ENCODE assay signal across 10 cellular contexts in the genomic region with DNA sequence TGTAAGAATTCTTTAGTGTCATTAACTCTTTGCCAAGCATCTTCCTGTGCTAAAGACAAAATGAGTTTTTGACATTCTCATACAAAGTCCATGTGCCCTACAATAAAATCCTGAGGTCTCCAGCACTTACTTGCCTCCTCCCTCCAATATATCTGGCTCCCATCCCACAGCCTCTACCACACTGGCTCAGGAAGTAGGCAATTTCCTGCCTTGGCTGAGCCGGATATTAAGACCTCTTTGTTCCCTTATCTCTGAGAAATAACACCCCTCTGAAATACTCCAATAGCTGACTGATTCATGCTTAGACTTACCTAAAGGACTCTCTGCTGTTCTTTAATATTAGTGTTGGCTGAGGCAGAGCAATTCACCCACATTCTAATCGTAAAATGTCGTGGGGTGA. TPM values are rescaled to one million over a fixed set of nuclear protein-coding genes. Genes with fewer than 3 reads are reported as not detected.
A peak's percentile ranks its signal among the peaks of the same experiment; 100 is the strongest.
DNase-seq lines count a peak whose midpoint lies in the region; ATAC-seq, FAIRE-seq and TF ChIP-seq lines count a peak whose summit lies in the region.
"Had no signal": no experiment of that assay in that cellular context is flagged by ENCODE, and none has a peak within 500 bp of the region (broad histone marks: within the 10 kb centered on the region; RNA-seq: fewer than 3 reads in every experiment).

No MANE protein-coding gene starts in this region.

- H3K9me3 Mint-ChIP-seq in nephron: no peaks in the 10 kb centered on the region
- H3K9me3 Mint-ChIP-seq: activated naive CD4-positive, alpha-beta T cell treated with anti-CD3 and anti-CD28 coated beads, Interleukin-2, amount 50 U/mL, for 24 hours had no signal

- FAIRE-seq in GM12891 (lab: Jason Lieb, UNC): no peak

- H3K4me3 Mint-ChIP-seq in nephron: no peak overlapping the region
- H3K4me3 Mint-ChIP-seq: activated naive CD4-positive, alpha-beta T cell treated with anti-CD3 and anti-CD28 coated beads, Interleukin-2, amount 50 U/mL, for 24 hours had no signal

- H3K4me1 Mint-ChIP-seq in nephron: peaks cover 4% of the 10 kb centered on the region

- peak overlapping the region in 2 of 3 experiments; percentile 37 to 47 for H3K27ac Mint-ChIP-seq in nephron
- H3K27ac Mint-ChIP-seq: activated naive CD4-positive, alpha-beta T cell treated with anti-CD3 and anti-CD28 coated beads, Interleukin-2, amount 50 U/mL, for 24 hours had no signal

- ATAC-seq in GM19324 (IDR thresholded peaks at IDR 0.05; ENCODE audit: low FRiP score, unreplicated experiment): no peak

- no peaks in the 10 kb centered on the region for H3K27me3 Mint-ChIP-seq in nephron (ENCODE audit: low read depth)

- no peaks in the 10 kb centered on the region for H3K36me3 Mint-ChIP-seq in nephron (ENCODE audit: low read depth)
- H3K36me3 Mint-ChIP-seq: activated naive CD4-positive, alpha-beta T cell treated with anti-CD3 and anti-CD28 coated beads, Interleukin-2, amount 50 U/mL, for 24 hours had no signal

- TF ChIP-seq POLR2A in GM12891 (IDR thresholded peaks at IDR 0.05; ENCODE audit: low read depth, low read length): no peak

- DNase-seq in EH (ENCODE audit: low read depth): peak; percentile 58
- DNase-seq in NCI-H69 (lab: John Stamatoyannopoulos, UW): peak; percentile 26
- DNase-seq in dermis microvascular lymphatic vessel endothelial cell (ENCODE audit: low read depth in 2 of 2): peak; percentile 5 to 79
- no peak for DNase-seq in activated T-cell treated with anti-CD3 and anti-CD28 coated beads for 4 hours
- no peak for DNase-seq in GM12891 (ENCODE audit: insufficient read length, low spot score)
- DNase-seq in mesenteric fat pad (ENCODE audit: low spot score): no peak
- DNase-seq: NCI-H82 had no signal

- TF ChIP-seq CTCF in nephron (IDR thresholded peaks at IDR 0.05; ENCODE audit: unreplicated experiment in 3 of 3): no peak

TF ChIP-seq in GM12891, 5 proteins besides CTCF, POLR2A, EP300 and RAD21:
- TF ChIP-seq POLR2AphosphoS5 (IDR thresholded peaks at IDR 0.05; ENCODE audit: low read depth, low read length): no peak
- no peak for TF ChIP-seq POU2F2 (IDR thresholded peaks at IDR 0.05; ENCODE audit: low read depth, low read length)
- no peak for TF ChIP-seq TAF1 (IDR thresholded peaks at IDR 0.05; ENCODE audit: low read depth, low read length)
- TF ChIP-seq SPI1 (IDR thresholded peaks at IDR 0.05; ENCODE audit: low read depth, low read length): no peak
- TF ChIP-seq PAX5 (IDR thresholded peaks at IDR 0.05; ENCODE audit: insufficient read depth, low read length, severe bottlenecking): no peak

RNA-seq across cellular contexts. Expression of gene GORAB, which starts 37.6 kb away (rescaled TPM):
- total RNA-seq in dermis microvascular lymphatic vessel endothelial cell (6.2 and 9.1 TPM in 2 replicates), mesenteric fat pad (8.9 TPM)
- polyA plus RNA-seq in GM12891 (2012; ENCODE audit: low read depth, missing spikeins): 5.0 TPM

Comparison
In these comparisons a context has a peak if more than half of its experiments do, and no peak if none do; other contexts are left out.
1. DNase-seq: peak in EH (single experiment), NCI-H69 (single experiment) and dermis microvascular lymphatic vessel endothelial cell (2 of 2); none in activated T-cell treated with anti-CD3 and anti-CD28 coated beads for 4 hours (single experiment), GM12891 (single experiment) and mesenteric fat pad (single experiment).